8 cellular contexts compared by ENCODE assay signal in genomic region chr13:49400755-49401659, GRCh38. TPM values are rescaled to one million over a fixed set of nuclear protein-coding genes. Genes with fewer than 3 reads are reported as not detected.
DNase-seq lines count a peak whose midpoint lies in the region; ATAC-seq lines count a peak whose summit lies in the region.

No MANE protein-coding gene starts in this region.

- H3K27ac ChIP-seq in epithelial cell of prostate = peak overlapping the region; percentile 21

- ATAC-seq in GM19372 (IDR thresholded peaks at IDR 0.05; ENCODE audit: low read depth, unreplicated experiment) (peak; percentile 74), GM19463 (IDR thresholded peaks at IDR 0.05; ENCODE audit: unreplicated experiment) (no peak), HG02678 (IDR thresholded peaks at IDR 0.05; ENCODE audit: unreplicated experiment) (no peak)

- peak; percentile 6 for DNase-seq in NCI-H510A (lab: John Stamatoyannopoulos, UW)
- peak; percentile 55 for DNase-seq in epithelial cell of prostate (ENCODE audit: low read depth, low spot score)
- peak; percentile 20 for DNase-seq in myocyte (ENCODE audit: low read depth)
- no peak for DNase-seq in ecto neural progenitor cell (ENCODE audit: low spot score)
- no peak for DNase-seq in stimulated activated CD4-positive, alpha-beta T cell treated with anti-CD3 and anti-CD28 coated beads, Interleukin-12 subunit alpha, Interleukin-12 subunit beta, amount 100 ng/mL, for 4 hours

RNA-seq across cellular contexts. Expression of gene CAB39L, which starts 42.9 kb away (rescaled TPM):
- total RNA-seq in myocyte = 6.9 and 9.4 TPM in 2 replicates
- polyA plus RNA-seq in myocyte (2012) = 6.7 TPM

RNA-seq across cellular contexts. Expression of gene SETDB2, which starts 43.1 kb away (rescaled TPM):
- total RNA-seq in myocyte = 8.6 and 13.0 TPM in 2 replicates
- 2.8 TPM for polyA plus RNA-seq in myocyte (2012)

Comparison
In these comparisons a context has a peak if more than half of its experiments do, and no peak if none do; other contexts are left out.
1. DNase-seq: peak in NCI-H510A (single experiment), epithelial cell of prostate (single experiment) and myocyte (single experiment); none in ecto neural progenitor cell (single experiment) and stimulated activated CD4-positive, alpha-beta T cell treated with anti-CD3 and anti-CD28 coated beads, Interleukin-12 subunit alpha, Interleukin-12 subunit beta, amount 100 ng/mL, for 4 hours (single experiment).